8 cellular contexts compared by ENCODE assay signal in genomic region chr11:73184953-73185671, GRCh38. TPM values are rescaled to one million over a fixed set of nuclear protein-coding genes. Genes with fewer than 3 reads are reported as not detected.
A peak's percentile ranks its signal among the peaks of the same experiment; 100 is the strongest.
DNase-seq lines count a peak whose midpoint lies in the region; ATAC-seq and TF ChIP-seq lines count a peak whose summit lies in the region.

No MANE protein-coding gene starts in this region.

- no peaks in the 10 kb centered on the region for H3K9me3 ChIP-seq in BLaER1
- no peaks in the 10 kb centered on the region for H3K9me3 ChIP-seq in H9 (ENCODE audit: control insufficient read depth, low read depth, low read length)
- no peaks in the 10 kb centered on the region for H3K9me3 ChIP-seq in endocrine pancreas (ENCODE audit: control insufficient read depth, low read length)

- H3K36me3 ChIP-seq in BLaER1 (no peaks in the 10 kb centered on the region), endocrine pancreas (ENCODE audit: control insufficient read depth, insufficient read depth, low read length) (no peaks in the 10 kb centered on the region), mesendoderm (ENCODE audit: control insufficient read depth, insufficient read depth, low read length) (no peaks in the 10 kb centered on the region)

- H3K79me1 ChIP-seq in H9 (ENCODE audit: insufficient read depth, low read depth, low read length, poor library complexity, severe bottlenecking) (no peaks in the 10 kb centered on the region), mesendoderm (ENCODE audit: low read length) (no peaks in the 10 kb centered on the region)

- H2BK5ac ChIP-seq in H9 (ENCODE audit: insufficient read length, low read length) (no peak overlapping the region), mesendoderm (ENCODE audit: low read length) (no peak overlapping the region)

- H3K56ac ChIP-seq in H9 (ENCODE audit: insufficient read length, low read depth, low read length) (no peak overlapping the region), mesendoderm (ENCODE audit: low read length) (no peak overlapping the region)

- H3K9me3 Mint-ChIP-seq in H9, result no peaks in the 10 kb centered on the region
- H3K9me3 Mint-ChIP-seq in activated CD8-positive, alpha-beta T cell treated with anti-CD3 and anti-CD28 coated beads, Interleukin-2, amount 10 ng/mL, durations not matched to agents 7 days and 5 days (ENCODE audit: insufficient read depth), result no peaks in the 10 kb centered on the region

- H4K5ac ChIP-seq in H9 (ENCODE audit: insufficient read length, low read depth, low read length) (no peak overlapping the region), mesendoderm (ENCODE audit: low read length) (no peak overlapping the region)

- no peaks in the 10 kb centered on the region for H4K20me1 ChIP-seq in BLaER1
- no peaks in the 10 kb centered on the region for H4K20me1 ChIP-seq in H9 (ENCODE audit: control insufficient read depth, insufficient read depth, insufficient read length)

- H2AK5ac ChIP-seq in H9 (ENCODE audit: insufficient read length, low read length) (no peak overlapping the region), mesendoderm (ENCODE audit: low read length) (no peak overlapping the region)

- H3K4me3 ChIP-seq in BLaER1 (no peak overlapping the region), endocrine pancreas (ENCODE audit: control insufficient read depth, insufficient read depth, low read length) (peak overlapping the region; percentile 28), mesendoderm (ENCODE audit: low read length) (no peak overlapping the region)

- H3K23me2 ChIP-seq in H9 (ENCODE audit: insufficient read length, low read depth, low read length, poor library complexity, severe bottlenecking), result no peaks in the 10 kb centered on the region

- H3K18ac ChIP-seq in H9 (ENCODE audit: insufficient read length, low read depth, low read length) (no peak overlapping the region), mesendoderm (ENCODE audit: low read length) (no peak overlapping the region)

- peak; percentile 89 for TF ChIP-seq CTCF in H9 (conservative IDR thresholded peaks at IDR 0.05)

- H3K23ac ChIP-seq in H9 (ENCODE audit: insufficient read length, low read depth, low read length), result no peak overlapping the region
- no peak overlapping the region for H3K23ac ChIP-seq in mesendoderm (ENCODE audit: low read length)

- no peak overlapping the region for H4K91ac ChIP-seq in H9 (ENCODE audit: insufficient read length, low read depth, low read length)

- peaks cover 12 to 13% of the 10 kb centered on the region in 2 experiments for H3K4me1 Mint-ChIP-seq in H9
- H3K4me1 Mint-ChIP-seq in activated CD8-positive, alpha-beta T cell treated with anti-CD3 and anti-CD28 coated beads, Interleukin-2, amount 10 ng/mL, durations not matched to agents 7 days and 5 days (ENCODE audit: low read depth), result peaks cover 11% of the 10 kb centered on the region

- DNase-seq in H9, result peak; percentile 82
- DNase-seq in NCI-H774 (lab: John Stamatoyannopoulos, UW), result peak; percentile 40
- peak; percentile 68 for DNase-seq in activated CD8-positive, alpha-beta T cell treated with anti-CD3 and anti-CD28 coated beads, Interleukin-2, amount 10 ng/mL, durations not matched to agents 7 days and 5 days
- DNase-seq in mesendoderm, result peak; percentile 64
- peak; percentile 15 for DNase-seq in stimulated activated CD8-positive, alpha-beta memory T cell treated with anti-CD3 and anti-CD28 coated beads, Interleukin-7, amount 100 ng/mL, for 24 hours (ENCODE audit: low read depth)

- H3K27ac Mint-ChIP-seq in H9, result no peak overlapping the region
- no peak overlapping the region for H3K27ac Mint-ChIP-seq in activated CD8-positive, alpha-beta T cell treated with anti-CD3 and anti-CD28 coated beads, Interleukin-2, amount 10 ng/mL, durations not matched to agents 7 days and 5 days

- no peak overlapping the region for H2BK20ac ChIP-seq in H9 (ENCODE audit: low read depth, low read length, poor library complexity, severe bottlenecking)

- H2AFZ ChIP-seq in H9 (ENCODE audit: low read length), result no peak overlapping the region

- H2BK12ac ChIP-seq in H9 (ENCODE audit: insufficient read length, low read depth, low read length), result no peak overlapping the region

- H3K79me2 ChIP-seq in H9 (ENCODE audit: insufficient read depth, low read length) (no peaks in the 10 kb centered on the region), mesendoderm (ENCODE audit: control insufficient read depth, insufficient read depth, low read length) (no peaks in the 10 kb centered on the region)

- peaks cover 43% of the 10 kb centered on the region for H3K4me1 ChIP-seq in BLaER1
- H3K4me1 ChIP-seq in H9 (ENCODE audit: insufficient read depth, low read length), result no peaks in the 10 kb centered on the region
- no peaks in the 10 kb centered on the region for H3K4me1 ChIP-seq in endocrine pancreas (ENCODE audit: control insufficient read depth, insufficient read depth, low read length)
- no peaks in the 10 kb centered on the region for H3K4me1 ChIP-seq in mesendoderm (ENCODE audit: control insufficient read depth, low read depth, low read length)

- H3K9ac ChIP-seq in BLaER1, result no peak overlapping the region
- no peak overlapping the region for H3K9ac ChIP-seq in H9 (ENCODE audit: extremely low read depth, insufficient read length, low read length)
- H3K9ac ChIP-seq in endocrine pancreas (ENCODE audit: control insufficient read depth, insufficient read depth, low read length), result no peak overlapping the region
- no peak overlapping the region for H3K9ac ChIP-seq in mesendoderm (ENCODE audit: low read length)

- POLR2A ChIA-PET in activated CD8-positive, alpha-beta T cell treated with anti-CD3 and anti-CD28 coated beads, Interleukin-2, amount 10 ng/mL, durations not matched to agents 7 days and 5 days (lab: Charles Lee), result no interaction called here

- CTCF ChIA-PET in activated CD8-positive, alpha-beta T cell treated with anti-CD3 and anti-CD28 coated beads, Interleukin-2, amount 10 ng/mL, durations not matched to agents 7 days and 5 days (lab: Charles Lee), result interaction anchor here (0.7 to 5.5 kb wide), 16 partner anchors 8 to 257 kb away, joined by 3 to 39 read pairs (median 4); no protein-coding TSS in a partner anchor

- no peak overlapping the region for H2BK15ac ChIP-seq in H9 (ENCODE audit: low read depth, low read length)
- H2BK15ac ChIP-seq in mesendoderm (replicated peaks; ENCODE audit: low read depth), result no peak overlapping the region

- H3K14ac ChIP-seq in H9 (ENCODE audit: insufficient read depth, low read length), result no peak overlapping the region

- H2BK120ac ChIP-seq in H9 (ENCODE audit: low read depth, low read length, poor library complexity, severe bottlenecking), result no peak overlapping the region
- H2BK120ac ChIP-seq in mesendoderm (ENCODE audit: low read depth, low read length), result no peak overlapping the region

- peaks cover 3% of the 10 kb centered on the region for H3K27me3 Mint-ChIP-seq in H9 (ENCODE audit: low read depth)
- H3K27me3 Mint-ChIP-seq in activated CD8-positive, alpha-beta T cell treated with anti-CD3 and anti-CD28 coated beads, Interleukin-2, amount 10 ng/mL, durations not matched to agents 7 days and 5 days (ENCODE audit: low read depth), result peaks cover 24% of the 10 kb centered on the region

- H3K4me2 ChIP-seq in BLaER1, result peak overlapping the region; percentile 56
- no peak overlapping the region for H3K4me2 ChIP-seq in H9 (ENCODE audit: insufficient read depth, insufficient read length, low read length)
- no peak overlapping the region for H3K4me2 ChIP-seq in mesendoderm (ENCODE audit: low read length)

- H3T11ph ChIP-seq in H9 (ENCODE audit: low read length), result no peak overlapping the region

- peak; percentile 86 for ATAC-seq in activated CD8-positive, alpha-beta T cell treated with anti-CD3 and anti-CD28 coated beads, Interleukin-2, amount 10 ng/mL, durations not matched to agents 7 days and 5 days
- no peak for ATAC-seq in GM19328 (IDR thresholded peaks at IDR 0.05; ENCODE audit: unreplicated experiment)

- H3K27ac ChIP-seq in BLaER1 (no peak overlapping the region), H9 (ENCODE audit: insufficient read length, low read depth, low read length) (no peak overlapping the region), mesendoderm (ENCODE audit: low read depth, low read length) (no peak overlapping the region)

- no peaks in the 10 kb centered on the region for H3K36me3 Mint-ChIP-seq in H9 (ENCODE audit: insufficient read depth in 1 of 3, low read depth in 3 of 3)
- H3K36me3 Mint-ChIP-seq in activated CD8-positive, alpha-beta T cell treated with anti-CD3 and anti-CD28 coated beads, Interleukin-2, amount 10 ng/mL, durations not matched to agents 7 days and 5 days (ENCODE audit: low read depth), result no peaks in the 10 kb centered on the region

- no peak overlapping the region for H4K8ac ChIP-seq in H9 (replicated peaks; ENCODE audit: insufficient read length, low read depth, low read length)
- no peak overlapping the region for H4K8ac ChIP-seq in mesendoderm (ENCODE audit: low read depth, low read length)

- H3K4me3 Mint-ChIP-seq in H9, result 0 out of 5 replicates have a peak overlapping the region, but pooled peaks of 1 of the 2 experiments have one; percentile 38
- H3K4me3 Mint-ChIP-seq in activated CD8-positive, alpha-beta T cell treated with anti-CD3 and anti-CD28 coated beads, Interleukin-2, amount 10 ng/mL, durations not matched to agents 7 days and 5 days, result no peak overlapping the region

- H3K4ac ChIP-seq in H9 (ENCODE audit: low read depth, low read length) (no peak overlapping the region), mesendoderm (ENCODE audit: low read depth, low read length) (no peak overlapping the region)

- H3K27me3 ChIP-seq in BLaER1 (no peaks in the 10 kb centered on the region), H9 (ENCODE audit: insufficient read depth, low read length) (no peaks in the 10 kb centered on the region), endocrine pancreas (ENCODE audit: control insufficient read depth, insufficient read depth, low read length) (no peaks in the 10 kb centered on the region), mesendoderm (ENCODE audit: insufficient read depth, low read length, poor library complexity) (no peaks in the 10 kb centered on the region)

- no CpG with 5 or more reads among the region's 18 CpGs for WGBS in H9 (ENCODE audit: extremely low coverage, insufficient read length, low lambda C conversion rate)
- WGBS in mesendoderm (ENCODE audit: extremely low coverage, insufficient coverage, low lambda C conversion rate), result 100% methylated on average over 2 of the region's 18 CpGs

RNA-seq across cellular contexts. Expression of gene P2RY2, which starts 33.0 kb away (rescaled TPM):
- total RNA-seq in H9 (2021), result 0.26 and 0.35 TPM in 2 replicates
- total RNA-seq in activated CD8-positive, alpha-beta T cell treated with anti-CD3 and anti-CD28 coated beads, Interleukin-2, amount 10 ng/mL, durations not matched to agents 7 days and 5 days, result not detected
- polyA plus RNA-seq in mesendoderm (2013, experiment 1 of 2), result 0.69 TPM
- polyA plus RNA-seq in mesendoderm (2013, experiment 2 of 2), result 0.78 TPM

RNA-seq across cellular contexts. Expression of gene FCHSD2, which starts 43.0 kb away (rescaled TPM):
- 17.8 and 19.2 TPM in 2 replicates for total RNA-seq in H9 (2021)
- total RNA-seq in activated CD8-positive, alpha-beta T cell treated with anti-CD3 and anti-CD28 coated beads, Interleukin-2, amount 10 ng/mL, durations not matched to agents 7 days and 5 days, result 10 to 100 TPM; 49.6 to 51.8 TPM
- polyA plus RNA-seq in mesendoderm (2013, experiment 1 of 2), result 4.9 TPM
- 5.1 TPM for polyA plus RNA-seq in mesendoderm (2013, experiment 2 of 2)

Comparison
In these comparisons a context has a peak if more than half of its experiments do, and no peak if none do; other contexts are left out.
1. DNase-seq: peak in every context shown above with its lines; median percentile 82 in H9; 68 in activated CD8-positive, alpha-beta T cell treated with anti-CD3 and anti-CD28 coated beads, Interleukin-2, amount 10 ng/mL, durations not matched to agents 7 days and 5 days; 64 in mesendoderm; 40 in NCI-H774; 15 in stimulated activated CD8-positive, alpha-beta memory T cell treated with anti-CD3 and anti-CD28 coated beads, Interleukin-7, amount 100 ng/mL, for 24 hours.